ENCODE assay signal across 40 cellular contexts in genomic region chr12:117861691-117862090, GRCh38.
"Had no signal": no experiment of that assay in that cellular context is flagged by ENCODE, and none has a peak within 500 bp of the region (broad histone marks: within the 10 kb centered on the region; RNA-seq: fewer than 3 reads in every experiment).

No MANE protein-coding gene starts in this region.

- H3K27ac ChIP-seq: adrenal gland, ascending aorta, body of pancreas, brain microvascular endothelial cell, breast epithelium, cardiac muscle cell had no signal

- H3K4me1 Mint-ChIP-seq: activated naive CD4-positive, alpha-beta T cell treated with anti-CD3 and anti-CD28 coated beads, Interleukin-2, amount 10 ng/mL, durations not matched to agents 7 days and 5 days; activated naive CD4-positive, alpha-beta T cell treated with anti-CD3 and anti-CD28 coated beads, Interleukin-2, amount 50 U/mL, for 24 hours; activated naive CD8-positive, alpha-beta T cell treated with anti-CD3 and anti-CD28 coated beads for 36 hours; activated naive CD8-positive, alpha-beta T cell treated with anti-CD3 and anti-CD28 coated beads, Interleukin-2, amount 10 ng/mL, durations not matched to agents 7 days and 5 days; activated naive CD8-positive, alpha-beta T cell treated with anti-CD3 and anti-CD28 coated beads, Interleukin-2, amount 50 U/mL, for 24 hours; activated T-helper 17 cell treated with anti-CD3 and anti-CD28 coated beads, Interleukin-2, amount 50 U/mL, for 72 hours; brain; central memory CD8-positive, alpha-beta T cell had no signal

- H3K36me3 Mint-ChIP-seq: activated naive CD4-positive, alpha-beta T cell treated with anti-CD3 and anti-CD28 coated beads, Interleukin-2, amount 10 ng/mL, durations not matched to agents 7 days and 5 days; activated naive CD4-positive, alpha-beta T cell treated with anti-CD3 and anti-CD28 coated beads, Interleukin-2, amount 50 U/mL, for 24 hours; activated naive CD4-positive, alpha-beta T cell treated with anti-CD3 and anti-CD28 coated beads, Interleukin-2, amount 50 U/mL, for 72 hours; activated naive CD8-positive, alpha-beta T cell; activated naive CD8-positive, alpha-beta T cell treated with anti-CD3 and anti-CD28 coated beads for 36 hours; activated naive CD8-positive, alpha-beta T cell treated with anti-CD3 and anti-CD28 coated beads, Interleukin-2, amount 10 ng/mL, durations not matched to agents 7 days and 5 days; brain had no signal

- H3K9me3 Mint-ChIP-seq: activated naive CD4-positive, alpha-beta T cell treated with anti-CD3 and anti-CD28 coated beads for 36 hours; activated naive CD4-positive, alpha-beta T cell treated with anti-CD3 and anti-CD28 coated beads, Interleukin-2, amount 10 ng/mL, durations not matched to agents 7 days and 5 days; activated naive CD4-positive, alpha-beta T cell treated with anti-CD3 and anti-CD28 coated beads, Interleukin-2, amount 50 U/mL, for 24 hours; activated naive CD4-positive, alpha-beta T cell treated with anti-CD3 and anti-CD28 coated beads, Interleukin-2, amount 50 U/mL, for 72 hours; activated naive CD8-positive, alpha-beta T cell treated with anti-CD3 and anti-CD28 coated beads for 36 hours; activated naive CD8-positive, alpha-beta T cell treated with anti-CD3 and anti-CD28 coated beads, Interleukin-2, amount 10 ng/mL, durations not matched to agents 7 days and 5 days; activated naive CD8-positive, alpha-beta T cell treated with anti-CD3 and anti-CD28 coated beads, Interleukin-2, amount 50 U/mL, for 24 hours; activated T-cell treated with anti-CD3 and anti-CD28 coated beads, Interleukin-2, amount 50 U/mL, for 24 hours; activated T-cell treated with anti-CD3 and anti-CD28 coated beads, Interleukin-2, amount 50 U/mL, for 4 hours; activated T-cell treated with anti-CD3 and anti-CD28 coated beads, Interleukin-2, amount 50 U/mL, for 72 hours; activated T-helper 1 cell treated with anti-CD3 and anti-CD28 coated beads, Interleukin-12 subunit alpha, Interleukin-12 subunit beta, Interleukin-2, Interleukin-4 antibody, amounts not matched to agents 30 ng/mL and 10 ng/mL and 1 ng/mL, durations not matched to agents 14 hours and 24 hours and 36 hours; activated T-helper 17 cell treated with anti-CD3 and anti-CD28 coated beads, Interleukin-2, amount 50 U/mL, for 72 hours; activated T-helper 2 cell treated with anti-CD3 and anti-CD28 coated beads, Interferon-gamma antibody, Interleukin-2, Interleukin-4, amounts not matched to agents 10 μg/mL and 5 μg/mL and 100 μg/mL, durations not matched to agents 14 hours and 24 hours and 36 hours; central memory CD8-positive, alpha-beta T cell had no signal

- ATAC-seq: activated naive CD4-positive, alpha-beta T cell treated with anti-CD3 and anti-CD28 coated beads, Interleukin-2, amount 50 U/mL, for 72 hours; activated naive CD8-positive, alpha-beta T cell treated with anti-CD3 and anti-CD28 coated beads, Interleukin-2, amount 50 U/mL, for 24 hours; activated T-cell treated with anti-CD3 and anti-CD28 coated beads, Interleukin-2, amount 50 U/mL, for 4 hours; activated T-cell treated with anti-CD3 and anti-CD28 coated beads, Interleukin-2, amount 50 U/mL, for 72 hours; activated T-helper 17 cell treated with anti-CD3 and anti-CD28 coated beads, Interleukin-2, amount 50 U/mL, for 72 hours; body of pancreas had no signal

- FAIRE-seq: astrocyte, bronchial epithelial cell had no signal

- H3K27me3 Mint-ChIP-seq: activated naive CD8-positive, alpha-beta T cell treated with anti-CD3 and anti-CD28 coated beads, Interleukin-2, amount 10 ng/mL, durations not matched to agents 7 days and 5 days had no signal

- H3K4me3 Mint-ChIP-seq: activated naive CD4-positive, alpha-beta T cell treated with anti-CD3 and anti-CD28 coated beads for 36 hours; activated naive CD4-positive, alpha-beta T cell treated with anti-CD3 and anti-CD28 coated beads, Interleukin-2, amount 10 ng/mL, durations not matched to agents 7 days and 5 days; activated naive CD4-positive, alpha-beta T cell treated with anti-CD3 and anti-CD28 coated beads, Interleukin-2, amount 50 U/mL, for 24 hours; activated naive CD8-positive, alpha-beta T cell; activated naive CD8-positive, alpha-beta T cell treated with anti-CD3 and anti-CD28 coated beads for 36 hours; activated naive CD8-positive, alpha-beta T cell treated with anti-CD3 and anti-CD28 coated beads, Interleukin-2, amount 10 ng/mL, durations not matched to agents 7 days and 5 days; activated naive CD8-positive, alpha-beta T cell treated with anti-CD3 and anti-CD28 coated beads, Interleukin-2, amount 50 U/mL, for 24 hours; activated T-cell treated with anti-CD3 and anti-CD28 coated beads, Interleukin-2, amount 50 U/mL, for 24 hours; activated T-cell treated with anti-CD3 and anti-CD28 coated beads, Interleukin-2, amount 50 U/mL, for 4 hours; activated T-cell treated with anti-CD3 and anti-CD28 coated beads, Interleukin-2, amount 50 U/mL, for 72 hours; activated T-helper 1 cell treated with anti-CD3 and anti-CD28 coated beads, Interleukin-12 subunit alpha, Interleukin-12 subunit beta, Interleukin-2, Interleukin-4 antibody, amounts not matched to agents 30 ng/mL and 10 ng/mL and 1 ng/mL, durations not matched to agents 14 hours and 24 hours and 36 hours; activated T-helper 17 cell treated with anti-CD3 and anti-CD28 coated beads, Interleukin-2, amount 50 U/mL, for 72 hours; brain; central memory CD8-positive, alpha-beta T cell had no signal

- H3K9me3 ChIP-seq: adrenal gland, ascending aorta, body of pancreas, breast epithelium had no signal

- H3K4me1 ChIP-seq: adrenal gland, ascending aorta, body of pancreas, breast epithelium had no signal

- H3K36me3 ChIP-seq: adrenal gland, ascending aorta, brain microvascular endothelial cell, breast epithelium, cardiac muscle cell had no signal

- H3K27ac Mint-ChIP-seq: activated naive CD4-positive, alpha-beta T cell treated with anti-CD3 and anti-CD28 coated beads for 36 hours; activated naive CD4-positive, alpha-beta T cell treated with anti-CD3 and anti-CD28 coated beads, Interleukin-2, amount 10 ng/mL, durations not matched to agents 7 days and 5 days; activated naive CD4-positive, alpha-beta T cell treated with anti-CD3 and anti-CD28 coated beads, Interleukin-2, amount 50 U/mL, for 24 hours; activated naive CD4-positive, alpha-beta T cell treated with anti-CD3 and anti-CD28 coated beads, Interleukin-2, amount 50 U/mL, for 72 hours; activated naive CD8-positive, alpha-beta T cell; activated naive CD8-positive, alpha-beta T cell treated with anti-CD3 and anti-CD28 coated beads for 36 hours; activated naive CD8-positive, alpha-beta T cell treated with anti-CD3 and anti-CD28 coated beads, Interleukin-2, amount 10 ng/mL, durations not matched to agents 7 days and 5 days; activated naive CD8-positive, alpha-beta T cell treated with anti-CD3 and anti-CD28 coated beads, Interleukin-2, amount 50 U/mL, for 24 hours; activated T-cell treated with anti-CD3 and anti-CD28 coated beads, Interleukin-2, amount 50 U/mL, for 24 hours; activated T-cell treated with anti-CD3 and anti-CD28 coated beads, Interleukin-2, amount 50 U/mL, for 72 hours; activated T-helper 1 cell treated with anti-CD3 and anti-CD28 coated beads, Interleukin-12 subunit alpha, Interleukin-12 subunit beta, Interleukin-2, Interleukin-4 antibody, amounts not matched to agents 30 ng/mL and 10 ng/mL and 1 ng/mL, durations not matched to agents 14 hours and 24 hours and 36 hours; activated T-helper 17 cell treated with anti-CD3 and anti-CD28 coated beads, Interleukin-2, amount 50 U/mL, for 72 hours; activated T-helper 2 cell treated with anti-CD3 and anti-CD28 coated beads, Interferon-gamma antibody, Interleukin-2, Interleukin-4, amounts not matched to agents 10 μg/mL and 5 μg/mL and 100 μg/mL, durations not matched to agents 14 hours and 24 hours and 36 hours; brain had no signal

- H3K27me3 ChIP-seq: adrenal gland, ascending aorta, body of pancreas, brain microvascular endothelial cell, breast epithelium, cardiac muscle cell had no signal

- DNase-seq: activated effector memory CD4-positive, alpha-beta T cell treated with anti-CD3 and anti-CD28 coated beads, Interleukin-2, amount 50 U/mL, for 16 hours; activated effector memory CD4-positive, alpha-beta T cell treated with Interleukin-2 at 50 U/mL for 16 hours; activated gamma-delta T cell; activated gamma-delta T cell treated with Interleukin-2 at 50 U/mL for 16 hours; activated naive CD4-positive, alpha-beta T cell; activated naive CD4-positive, alpha-beta T cell treated with anti-CD3 and anti-CD28 coated beads for 36 hours; activated naive CD4-positive, alpha-beta T cell treated with anti-CD3 and anti-CD28 coated beads, Interleukin-2, amount 10 ng/mL, durations not matched to agents 7 days and 5 days; activated naive CD4-positive, alpha-beta T cell treated with anti-CD3 and anti-CD28 coated beads, Interleukin-2, amount 50 U/mL, for 16 hours; activated naive CD4-positive, alpha-beta T cell treated with Interleukin-2 at 50 U/mL for 16 hours; activated naive CD8-positive, alpha-beta T cell treated with anti-CD3 and anti-CD28 coated beads for 36 hours; activated naive CD8-positive, alpha-beta T cell treated with anti-CD3 and anti-CD28 coated beads, Interleukin-2, amount 10 ng/mL, durations not matched to agents 7 days and 5 days; activated naive CD8-positive, alpha-beta T cell treated with anti-CD3 and anti-CD28 coated beads, Interleukin-2, amount 50 U/mL, for 24 hours; activated T-cell treated with anti-CD3 and anti-CD28 coated beads, Interleukin-2, amount 50 U/mL, for 1 hour; activated T-cell treated with anti-CD3 and anti-CD28 coated beads, Interleukin-2, amount 50 U/mL, for 24 hours; activated T-cell treated with anti-CD3 and anti-CD28 coated beads, Interleukin-2, amount 50 U/mL, for 4 hours; activated T-cell treated with anti-CD3 and anti-CD28 coated beads, Interleukin-2, amount 50 U/mL, for 48 hours; activated T-cell treated with anti-CD3 and anti-CD28 coated beads, Interleukin-2, amount 50 U/mL, for 72 hours; adrenal gland; amniotic stem cell; amygdala; anterior cingulate cortex; aorta; body of pancreas; brain microvascular endothelial cell; caudate nucleus; central memory CD4-positive, alpha-beta T cell; cerebellar nuclear complex had no signal

- H3K4me3 ChIP-seq: adrenal gland, ascending aorta, body of pancreas, breast epithelium, cardiac muscle cell had no signal
